Comparison of ENCODE assay signal across 9 cellular contexts in the genomic region with DNA sequence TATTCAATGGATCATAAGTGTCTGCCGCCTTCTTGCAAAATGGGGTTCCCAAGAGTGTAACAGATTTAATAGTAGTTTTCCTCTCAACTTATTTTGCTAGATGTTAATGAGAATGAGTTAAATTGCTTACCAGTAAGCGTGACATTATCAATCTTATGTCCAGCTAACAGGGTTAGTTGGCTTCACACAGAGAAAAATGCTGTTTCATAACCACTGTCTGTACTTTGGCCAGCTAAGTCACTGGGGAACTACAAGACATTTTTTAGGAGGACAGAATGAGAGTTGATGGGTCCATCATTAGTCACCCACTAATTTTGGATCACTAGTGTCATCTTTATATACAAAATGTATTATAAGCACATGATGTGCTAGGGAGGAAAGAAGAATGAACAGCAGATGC. TPM values are rescaled to one million over a fixed set of nuclear protein-coding genes. Genes with fewer than 3 reads are reported as not detected.
A peak's percentile ranks its signal among the peaks of the same experiment; 100 is the strongest.
DNase-seq lines count a peak whose midpoint lies in the region; ATAC-seq, FAIRE-seq and TF ChIP-seq lines count a peak whose summit lies in the region.
"Had no signal": no experiment of that assay in that cellular context is flagged by ENCODE, and none has a peak within 500 bp of the region (broad histone marks: within the 10 kb centered on the region; RNA-seq: fewer than 3 reads in every experiment).

No MANE protein-coding gene starts in this region.

- WGBS in ectodermal cell, 2 experiments = 83 to 92% methylated on average over 2 of the region's 2 CpGs

- no peaks in the 10 kb centered on the region for H3F3A ChIP-seq in neural cell (ENCODE audit: insufficient read depth, low read length, poor library complexity, severe bottlenecking)

- TF ChIP-seq RAD21 in neural cell (conservative IDR thresholded peaks at IDR 0.05) = no peak

- no peak for ATAC-seq in GM18502 (IDR thresholded peaks at IDR 0.05; ENCODE audit: poor library complexity, unreplicated experiment)

- FAIRE-seq in urothelium cell line (lab: Jason Lieb, UNC) = no peak
- FAIRE-seq: G401.6 had no signal

- H4K20me1 ChIP-seq in neural cell (ENCODE audit: insufficient read depth) = no peaks in the 10 kb centered on the region

- H3K9me2 ChIP-seq in neural cell (ENCODE audit: insufficient read depth, low read length) = no peaks in the 10 kb centered on the region

- TF ChIP-seq EP300 in neural cell (conservative IDR thresholded peaks at IDR 0.05; ENCODE audit: poor library complexity, severe bottlenecking) = no peak

- H3K9me3 ChIP-seq in ectodermal cell (ENCODE audit: control insufficient read depth, low read length) (no peaks in the 10 kb centered on the region), neural cell (ENCODE audit: low read length) (no peaks in the 10 kb centered on the region)

- no peak overlapping the region for H2AFZ ChIP-seq in neural cell (ENCODE audit: low read depth, low read length)

- H3K4me2 ChIP-seq in neural cell (ENCODE audit: low read length) = peak overlapping the region; percentile 40

- no peaks in the 10 kb centered on the region for H3K27me3 ChIP-seq in ectodermal cell (ENCODE audit: control insufficient read depth, insufficient read depth, low read length, poor library complexity, severe bottlenecking)
- no peaks in the 10 kb centered on the region for H3K27me3 ChIP-seq in neural cell (ENCODE audit: insufficient read depth, low read depth, low read length)

- peak overlapping the region; percentile 91 for H3K9ac ChIP-seq in neural cell (ENCODE audit: low read length)

- H3K27ac ChIP-seq in ectodermal cell (ENCODE audit: insufficient read depth, low read depth, low read length, poor library complexity, severe bottlenecking) = no peak overlapping the region
- H3K27ac ChIP-seq in neural cell (ENCODE audit: low read length) = peak overlapping the region; percentile 98

- H3K36me3 ChIP-seq in ectodermal cell (ENCODE audit: control insufficient read depth, insufficient read depth, low read length) (peaks cover under 1% of the 10 kb centered on the region), neural cell (ENCODE audit: insufficient read depth, low read length) (no peaks in the 10 kb centered on the region)

- H3K4me1 ChIP-seq in ectodermal cell (ENCODE audit: control insufficient read depth, insufficient read depth, low read length) = no peaks in the 10 kb centered on the region

- TF ChIP-seq CTCF in LNCaP clone FGC (IDR thresholded peaks at IDR 0.05; ENCODE audit: control insufficient read depth, extremely low read depth, insufficient read depth) (no peak), neural cell (IDR thresholded peaks at IDR 0.05; ENCODE audit: poor library complexity, severe bottlenecking) (no peak)

- H3K4me3 ChIP-seq in LNCaP clone FGC (ENCODE audit: low read depth, low read length) (peak overlapping the region; percentile 74), ectodermal cell (ENCODE audit: insufficient read depth, low read depth, low read length) (peak overlapping the region; percentile 95), neural cell (ENCODE audit: low read length) (peak overlapping the region; percentile 86)

- DNase-seq in AML-193 (lab: John Stamatoyannopoulos, UW) = peak; percentile 14 to 24
- DNase-seq in LNCaP clone FGC (ENCODE audit: low read depth) = no peak
- DNase-seq in NCI-H510A (lab: John Stamatoyannopoulos, UW) = no peak
- DNase-seq in activated effector memory CD4-positive, alpha-beta T cell treated with anti-CD3 and anti-CD28 coated beads, Interleukin-2, amount 50 U/mL, for 16 hours = no peak
- no peak for DNase-seq in urothelium cell line (ENCODE audit: low spot score)

- H3K79me2 ChIP-seq in neural cell (replicated peaks; ENCODE audit: insufficient read depth, low read length) = peaks cover 27% of the 10 kb centered on the region

TF ChIP-seq in neural cell, 6 proteins besides CTCF, POLR2A, EP300 and RAD21:
- TF ChIP-seq EZH2 (IDR thresholded peaks at IDR 0.05; ENCODE audit: borderline replicate concordance, insufficient read depth, low read length, poor library complexity, severe bottlenecking) (no peak), POLR2AphosphoS5 (IDR thresholded peaks at IDR 0.05) (no peak), MXI1 (conservative IDR thresholded peaks at IDR 0.05; ENCODE audit: poor library complexity, severe bottlenecking) (no peak), SMC3 (conservative IDR thresholded peaks at IDR 0.05; ENCODE audit: poor library complexity) (no peak)
- TF ChIP-seq, protein P1, sequence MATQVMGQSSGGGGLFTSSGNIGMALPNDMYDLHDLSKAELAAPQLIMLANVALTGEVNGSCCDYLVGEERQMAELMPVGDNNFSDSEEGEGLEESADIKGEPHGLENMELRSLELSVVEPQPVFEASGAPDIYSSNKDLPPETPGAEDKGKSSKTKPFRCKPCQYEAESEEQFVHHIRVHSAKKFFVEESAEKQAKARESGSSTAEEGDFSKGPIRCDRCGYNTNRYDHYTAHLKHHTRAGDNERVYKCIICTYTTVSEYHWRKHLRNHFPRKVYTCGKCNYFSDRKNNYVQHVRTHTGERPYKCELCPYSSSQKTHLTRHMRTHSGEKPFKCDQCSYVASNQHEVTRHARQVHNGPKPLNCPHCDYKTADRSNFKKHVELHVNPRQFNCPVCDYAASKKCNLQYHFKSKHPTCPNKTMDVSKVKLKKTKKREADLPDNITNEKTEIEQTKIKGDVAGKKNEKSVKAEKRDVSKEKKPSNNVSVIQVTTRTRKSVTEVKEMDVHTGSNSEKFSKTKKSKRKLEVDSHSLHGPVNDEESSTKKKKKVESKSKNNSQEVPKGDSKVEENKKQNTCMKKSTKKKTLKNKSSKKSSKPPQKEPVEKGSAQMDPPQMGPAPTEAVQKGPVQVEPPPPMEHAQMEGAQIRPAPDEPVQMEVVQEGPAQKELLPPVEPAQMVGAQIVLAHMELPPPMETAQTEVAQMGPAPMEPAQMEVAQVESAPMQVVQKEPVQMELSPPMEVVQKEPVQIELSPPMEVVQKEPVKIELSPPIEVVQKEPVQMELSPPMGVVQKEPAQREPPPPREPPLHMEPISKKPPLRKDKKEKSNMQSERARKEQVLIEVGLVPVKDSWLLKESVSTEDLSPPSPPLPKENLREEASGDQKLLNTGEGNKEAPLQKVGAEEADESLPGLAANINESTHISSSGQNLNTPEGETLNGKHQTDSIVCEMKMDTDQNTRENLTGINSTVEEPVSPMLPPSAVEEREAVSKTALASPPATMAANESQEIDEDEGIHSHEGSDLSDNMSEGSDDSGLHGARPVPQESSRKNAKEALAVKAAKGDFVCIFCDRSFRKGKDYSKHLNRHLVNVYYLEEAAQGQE (IDR thresholded peaks at IDR 0.05; ENCODE audit: borderline replicate concordance) = no peak

RNA-seq across cellular contexts. Expression of a gene that starts 1.4 kb away (rescaled TPM):
- 15.4 TPM for polyA plus RNA-seq in ectodermal cell (2013, experiment 1 of 4)
- polyA plus RNA-seq in ectodermal cell (2013, experiment 2 of 4) = 13.7 TPM
- polyA plus RNA-seq in ectodermal cell (2013, experiment 3 of 4) = 11.5 TPM
- polyA plus RNA-seq in ectodermal cell (2013, experiment 4 of 4) = 11.3 TPM
- polyA plus RNA-seq in neural cell = 25.0 and 34.7 TPM in 2 replicates
- polyA minus RNA-seq in neural cell = 47.5 and 51.7 TPM in 2 replicates

RNA-seq across cellular contexts. Expression of a gene that starts 14.5 kb away (rescaled TPM):
- 1.6 TPM for polyA plus RNA-seq in ectodermal cell (2013, experiment 1 of 4)
- 0.76 TPM for polyA plus RNA-seq in ectodermal cell (2013, experiment 2 of 4)
- polyA plus RNA-seq in ectodermal cell (2013, experiment 3 of 4) = 0.69 TPM
- polyA plus RNA-seq in ectodermal cell (2013, experiment 4 of 4) = 0.49 TPM
- polyA plus RNA-seq in neural cell = 0.58 and 0.89 TPM in 2 replicates
- polyA minus RNA-seq in neural cell = 1.4 and 1.7 TPM in 2 replicates

RNA-seq across cellular contexts. Expression of a gene that starts 18.7 kb away (rescaled TPM):
- 12.8 TPM for polyA plus RNA-seq in ectodermal cell (2013, experiment 1 of 4)
- polyA plus RNA-seq in ectodermal cell (2013, experiment 2 of 4) = 11.9 TPM
- 10.0 TPM for polyA plus RNA-seq in ectodermal cell (2013, experiment 3 of 4)
- 11.5 TPM for polyA plus RNA-seq in ectodermal cell (2013, experiment 4 of 4)
- 22.3 and 26.3 TPM in 2 replicates for polyA plus RNA-seq in neural cell
- polyA minus RNA-seq in neural cell = 28.7 and 30.9 TPM in 2 replicates

Comparison
In these comparisons a context has a peak if more than half of its experiments do, and no peak if none do; other contexts are left out.
1. DNase-seq: peak in AML-193 (2 of 2); none in LNCaP clone FGC (single experiment), NCI-H510A (single experiment), activated effector memory CD4-positive, alpha-beta T cell treated with anti-CD3 and anti-CD28 coated beads, Interleukin-2, amount 50 U/mL, for 16 hours (single experiment) and urothelium cell line (single experiment).
2. Peak in every context shown above with its lines, with median percentiles within 50 percentile points of each other: H3K4me3 ChIP-seq.